In genomic region chr11:123211134-123211879, GRCh38 we compare ENCODE assay signal across 1 cellular context.
TF ChIP-seq lines count a peak whose summit lies in the region.

No MANE protein-coding gene starts in this region.

TF ChIP-seq in GM23338, 12 proteins besides CTCF, POLR2A, EP300 and RAD21 (continued from another document):
- TF ChIP-seq ZNF462 (CRISPR knock-in tag; IDR thresholded peaks at IDR 0.05) (no peak), ETS1 (IDR thresholded peaks at IDR 0.05) (no peak), ZNF114 (CRISPR knock-in tag; IDR thresholded peaks at IDR 0.05) (no peak), STAT1 (IDR thresholded peaks at IDR 0.05; ENCODE audit: unreplicated experiment) (no peak), POLR2AphosphoS5 (IDR thresholded peaks at IDR 0.05; ENCODE audit: low read depth) (no peak), ZNF331 (CRISPR knock-in tag; IDR thresholded peaks at IDR 0.05; ENCODE audit: low read depth) (no peak), EZH2 (IDR thresholded peaks at IDR 0.05; ENCODE audit: low read depth, unreplicated experiment) (no peak), EZH2phosphoT487 (IDR thresholded peaks at IDR 0.05; ENCODE audit: unreplicated experiment) (no peak), CREB1 (CRISPR knock-in tag; IDR thresholded peaks at IDR 0.05; ENCODE audit: low read depth) (no peak), REST (IDR thresholded peaks at IDR 0.05; ENCODE audit: unreplicated experiment) (no peak), JUNB (IDR thresholded peaks at IDR 0.05; ENCODE audit: unreplicated experiment) (no peak)
